Comparison of ENCODE assay signal across 20 cellular contexts in genomic region chr2:166335284-166335683, GRCh38. TPM values are rescaled to one million over a fixed set of nuclear protein-coding genes. Genes with fewer than 3 reads are reported as not detected.
"Had no signal": no experiment of that assay in that cellular context is flagged by ENCODE, and none has a peak within 500 bp of the region (broad histone marks: within the 10 kb centered on the region; RNA-seq: fewer than 3 reads in every experiment).

No MANE protein-coding gene starts in this region.

- H3K4me3 Mint-ChIP-seq: activated CD4-positive, alpha-beta memory T cell treated with anti-CD3 and anti-CD28 coated beads, Interleukin-2, amount 10 ng/mL, durations not matched to agents 7 days and 5 days; activated CD4-positive, alpha-beta T cell treated with anti-CD3 and anti-CD28 coated beads for 36 hours; activated naive CD8-positive, alpha-beta T cell treated with anti-CD3 and anti-CD28 coated beads for 36 hours; naive B cell had no signal

- H3K27me3 ChIP-seq: breast epithelium, esophagus muscularis mucosa, heart right ventricle, right atrium auricular region, transverse colon had no signal

- DNase-seq: activated CD4-positive, alpha-beta memory T cell treated with anti-CD3 and anti-CD28 coated beads, Interleukin-2, amount 10 ng/mL, durations not matched to agents 7 days and 5 days; activated CD4-positive, alpha-beta T cell treated with anti-CD3 and anti-CD28 coated beads for 36 hours; activated gamma-delta T cell; activated naive CD8-positive, alpha-beta T cell treated with anti-CD3 and anti-CD28 coated beads for 36 hours; activated T-cell treated with anti-CD3 and anti-CD28 coated beads, Interleukin-2, amount 50 U/mL, for 48 hours; anterior cingulate cortex; dorsolateral prefrontal cortex; heart right ventricle; kidney glomerular epithelial cell; naive B cell; small intestine; stimulated activated CD4-positive, alpha-beta T cell treated with anti-CD3 and anti-CD28 coated beads, Interleukin-1b, Interleukin-23, amount 100 ng/mL, for 48 hours; stimulated activated naive CD4-positive, alpha-beta T cell; substantia nigra; T-helper 1 cell; transverse colon had no signal

- ATAC-seq: activated CD4-positive, alpha-beta T cell treated with anti-CD3 and anti-CD28 coated beads for 36 hours; heart right ventricle had no signal

- H3K36me3 Mint-ChIP-seq: activated naive CD8-positive, alpha-beta T cell treated with anti-CD3 and anti-CD28 coated beads for 36 hours; naive B cell had no signal

- H3K27me3 Mint-ChIP-seq: activated CD4-positive, alpha-beta memory T cell treated with anti-CD3 and anti-CD28 coated beads, Interleukin-2, amount 10 ng/mL, durations not matched to agents 7 days and 5 days; activated naive CD8-positive, alpha-beta T cell treated with anti-CD3 and anti-CD28 coated beads for 36 hours; naive B cell had no signal

- H3K9me3 ChIP-seq: breast epithelium, esophagus muscularis mucosa, heart right ventricle, right atrium auricular region, transverse colon had no signal

- H3K4me1 ChIP-seq: breast epithelium, esophagus muscularis mucosa, heart right ventricle, right atrium auricular region had no signal

- H3K4me1 Mint-ChIP-seq: activated CD4-positive, alpha-beta memory T cell treated with anti-CD3 and anti-CD28 coated beads, Interleukin-2, amount 10 ng/mL, durations not matched to agents 7 days and 5 days; activated CD4-positive, alpha-beta T cell treated with anti-CD3 and anti-CD28 coated beads for 36 hours; activated naive CD8-positive, alpha-beta T cell treated with anti-CD3 and anti-CD28 coated beads for 36 hours; naive B cell had no signal

- H3K27ac ChIP-seq: breast epithelium, dorsolateral prefrontal cortex, esophagus muscularis mucosa, heart right ventricle, right atrium auricular region, transverse colon, VCaP had no signal

- H3K27ac Mint-ChIP-seq: activated CD4-positive, alpha-beta memory T cell treated with anti-CD3 and anti-CD28 coated beads, Interleukin-2, amount 10 ng/mL, durations not matched to agents 7 days and 5 days; activated CD4-positive, alpha-beta T cell treated with anti-CD3 and anti-CD28 coated beads for 36 hours; activated naive CD8-positive, alpha-beta T cell treated with anti-CD3 and anti-CD28 coated beads for 36 hours; naive B cell had no signal

- H3K36me3 ChIP-seq: breast epithelium, esophagus muscularis mucosa, heart right ventricle, right atrium auricular region, transverse colon had no signal

- H3K4me3 ChIP-seq: breast epithelium, dorsolateral prefrontal cortex, esophagus muscularis mucosa, heart right ventricle, right atrium auricular region, transverse colon had no signal

- H3K9me3 Mint-ChIP-seq: activated CD4-positive, alpha-beta memory T cell treated with anti-CD3 and anti-CD28 coated beads, Interleukin-2, amount 10 ng/mL, durations not matched to agents 7 days and 5 days; activated naive CD8-positive, alpha-beta T cell treated with anti-CD3 and anti-CD28 coated beads for 36 hours had no signal

RNA-seq across cellular contexts. Expression of gene SCN9A, which starts 40.5 kb away (rescaled TPM):
- total RNA-seq: activated naive CD8-positive, alpha-beta T cell treated with anti-CD3 and anti-CD28 coated beads for 36 hours had no signal
